In genomic region chr1:6148497-6149241, GRCh38 we compare ENCODE assay signal across 8 cellular contexts. TPM values are rescaled to one million over a fixed set of nuclear protein-coding genes. Genes with fewer than 3 reads are reported as not detected.
A peak's percentile ranks its signal among the peaks of the same experiment; 100 is the strongest.
DNase-seq lines count a peak whose midpoint lies in the region; ATAC-seq and TF ChIP-seq lines count a peak whose summit lies in the region.

No MANE protein-coding gene starts in this region.

- H3K27me3 ChIP-seq in spleen (replicated peaks in 1 of 7), result peaks cover 6 to 46% (median 23%) of the 10 kb centered on the region in 7 donors

- 3 to 16% (median 7%) methylated on average over 20 to 53 of the region's 53 CpGs for WGBS in spleen, 5 donors

- no peak for TF ChIP-seq POLR2A in spleen (IDR thresholded peaks at IDR 0.05)

- peak overlapping the region in 6 of 8 donors; percentile 9 to 53 (median 13) for H3K4me3 ChIP-seq in spleen

- H3K9me3 ChIP-seq in spleen, result no peaks in the 10 kb centered on the region

- DNase-seq in ELF-1 (ENCODE audit: low read depth, low spot score) (peak; percentile 82), NCI-H69 (lab: John Stamatoyannopoulos, UW) (peak; percentile 68), head of caudate nucleus (peak in 40 of 42 donors; percentile 12 to 77 (median 47)), spleen (peak; percentile 80), NCI-H2171 treated with DMSO at 0.1 percent for 48 hours (lab: John Stamatoyannopoulos, UW) (no peak), hippocampal formation (lab: John Stamatoyannopoulos, UW) (no peak)
- DNase-seq in activated T-helper 1 cell treated with anti-CD3 and anti-CD28 coated beads, Interleukin-2, amount 50 U/mL, for 16 hours (ENCODE audit: low read depth in 1 of 2, low spot score in 1 of 2), result peak; percentile 14 to 49

- TF ChIP-seq CTCF in spleen (IDR thresholded peaks at IDR 0.05 in 8 of 11, conservative IDR thresholded peaks at IDR 0.05 in 3 of 11), result no peak

- peaks cover 0 to 15% (median 7%) of the 10 kb centered on the region in 6 donors for H3K4me1 ChIP-seq in spleen

- H3K36me3 ChIP-seq in spleen, result no peaks in the 10 kb centered on the region

- no peak for ATAC-seq in HG03139 (IDR thresholded peaks at IDR 0.05; ENCODE audit: unreplicated experiment)

- intact Hi-C loops in head of caudate nucleus (cut with DNase I) (no loop called here), spleen (cut with DNase I; ENCODE audit: low total_unique reads) (no loop called here)

- H3K27ac ChIP-seq in spleen, result no peak overlapping the region

RNA-seq across cellular contexts. Expression of gene CHD5, which starts 31.5 kb away (rescaled TPM):
- under 1 TPM; 0.09 to 0.44 (median 0.17) TPM for total RNA-seq in spleen
- polyA plus RNA-seq in spleen, result under 1 TPM; 0.04 to 0.10 (median 0.08) TPM

RNA-seq across cellular contexts. Expression of gene RPL22, which starts 50.7 kb away (rescaled TPM):
- 100 to 1,000 TPM; 106 to 424 (median 304) TPM for total RNA-seq in spleen
- polyA plus RNA-seq in spleen, result 1,000 to 10,000 TPM in 2 of 3 donors, 100 to 1,000 TPM in 1; 500 to 1,105 (median 1,034) TPM

RNA-seq across cellular contexts. Expression of gene RNF207, which starts 57.2 kb away (rescaled TPM):
- 10 to 100 TPM in 2 of 7 donors, 1 to 10 TPM in 5; 4.2 to 12.5 (median 6.5) TPM for total RNA-seq in spleen
- polyA plus RNA-seq in spleen, result 1 to 10 TPM; 2.8 to 6.2 (median 5.3) TPM

Comparison
In these comparisons a context has a peak if more than half of its experiments do, and no peak if none do; other contexts are left out.
1. DNase-seq: peak in ELF-1 (single experiment), NCI-H69 (single experiment), activated T-helper 1 cell treated with anti-CD3 and anti-CD28 coated beads, Interleukin-2, amount 50 U/mL, for 16 hours (2 of 2), head of caudate nucleus (40 of 42) and spleen (single experiment); none in NCI-H2171 treated with DMSO at 0.1 percent for 48 hours (single experiment) and hippocampal formation (0 of 2).